25 cellular contexts compared by ENCODE assay signal in the genomic region with DNA sequence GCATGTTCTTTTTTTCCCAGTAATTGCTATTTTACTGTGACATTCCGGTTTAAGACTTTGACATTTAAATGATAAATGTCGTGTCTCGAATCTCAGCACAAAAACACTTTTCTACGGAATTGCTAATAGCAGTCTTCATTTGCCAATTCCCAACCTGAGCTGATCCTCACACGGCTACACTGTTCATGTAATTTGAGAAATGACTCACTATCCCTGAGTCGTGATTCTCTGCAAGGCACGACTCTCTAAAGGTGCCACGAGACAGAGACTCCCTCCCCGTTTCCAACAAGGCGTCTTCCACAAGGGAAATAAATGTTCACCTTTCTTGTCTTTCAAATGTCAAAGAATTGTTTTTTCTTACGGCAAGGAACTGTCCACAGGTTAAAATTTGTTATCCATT.
"Had no signal": no experiment of that assay in that cellular context is flagged by ENCODE, and none has a peak within 500 bp of the region (broad histone marks: within the 10 kb centered on the region; RNA-seq: fewer than 3 reads in every experiment).

No MANE protein-coding gene starts in this region.

- DNase-seq: activated CD4-positive, alpha-beta memory T cell treated with anti-CD3 and anti-CD28 coated beads, Interleukin-2, amount 10 ng/mL, durations not matched to agents 7 days and 5 days; activated CD4-positive, alpha-beta T cell treated with anti-CD3 and anti-CD28 coated beads for 1 hour; activated CD4-positive, alpha-beta T cell treated with anti-CD3 and anti-CD28 coated beads for 4 hours; activated CD4-positive, alpha-beta T cell treated with anti-CD3 and anti-CD28 coated beads, Interleukin-2, amount 10 ng/mL, durations not matched to agents 7 days and 5 days; activated CD4-positive, alpha-beta T cell treated with anti-CD3 and anti-CD28 coated beads, Interleukin-2, amount 50 U/mL, for 4 hours; activated CD8-positive, alpha-beta memory T cell treated with anti-CD3 and anti-CD28 coated beads, Interleukin-2, amount 50 U/mL, for 48 hours; activated gamma-delta T cell; activated naive CD4-positive, alpha-beta T cell treated with anti-CD3 and anti-CD28 coated beads, Interleukin-2, amount 50 U/mL, for 16 hours; activated naive CD4-positive, alpha-beta T cell treated with Interleukin-2 at 50 U/mL for 16 hours; activated T-cell treated with anti-CD3 and anti-CD28 coated beads for 4 hours; activated T-cell treated with anti-CD3 and anti-CD28 coated beads, Interleukin-2, amount 50 U/mL, for 24 hours; activated T-cell treated with anti-CD3 and anti-CD28 coated beads, Interleukin-2, amount 50 U/mL, for 72 hours; amniotic stem cell; brain microvascular endothelial cell; cortex of kidney; dermis blood vessel endothelial cell; effector CD4-positive, alpha-beta T cell; effector memory CD8-positive, alpha-beta T cell; erythroblast; foreskin keratinocyte; gastrocnemius medialis; glutamatergic neuron; heart right ventricle; T-helper 1 cell; T-helper 17 cell had no signal
